Comparison of ENCODE assay signal across 18 cellular contexts in genomic region chr6:155106456-155107107, GRCh38.
DNase-seq lines count a peak whose midpoint lies in the region; ATAC-seq, FAIRE-seq and TF ChIP-seq lines count a peak whose summit lies in the region.
"Had no signal": no experiment of that assay in that cellular context is flagged by ENCODE, and none has a peak within 500 bp of the region (broad histone marks: within the 10 kb centered on the region; RNA-seq: fewer than 3 reads in every experiment).

No MANE protein-coding gene starts in this region.

- H3K4me2 ChIP-seq in K562 (ENCODE audit: insufficient read depth, low read length), result no peak overlapping the region

- no peaks in the 10 kb centered on the region for H3K79me2 ChIP-seq in K562 (ENCODE audit: control insufficient read depth, insufficient read depth, low read length)

- H3K9me3 ChIP-seq in CD4-positive, CD25-positive, alpha-beta regulatory T cell (ENCODE audit: control insufficient read depth in 2 of 2, low read length in 2 of 2), result no peaks in the 10 kb centered on the region
- H3K9me3 ChIP-seq in Panc1 (ENCODE audit: control insufficient read depth, insufficient read depth, low read depth, low read length) (no peaks in the 10 kb centered on the region), K562 (replicated peaks; ENCODE audit: control insufficient read depth, insufficient read depth, low read depth, low read length) (no peaks in the 10 kb centered on the region)

- peaks cover 0 to 21% (median 5%) of the 10 kb centered on the region in 4 donors for H3K4me1 Mint-ChIP-seq in CD4-positive, CD25-positive, alpha-beta regulatory T cell

- ATAC-seq in CD4-positive, CD25-positive, alpha-beta regulatory T cell (ENCODE audit: low read depth in 2 of 2), result no peak
- ATAC-seq in Panc1 (peak; percentile 72), K562 (no peak; the same call in 2 of the 3 replicates), HG03571 (IDR thresholded peaks at IDR 0.05; ENCODE audit: unreplicated experiment) (no peak), GM18909 (IDR thresholded peaks at IDR 0.05; ENCODE audit: poor library complexity, unreplicated experiment) (no peak)
- ATAC-seq: foreskin keratinocyte had no signal

- no peak for TF ChIP-seq POLR2A in K562 (conservative IDR thresholded peaks at IDR 0.05)

- POLR2A ChIA-PET in Panc1 (lab: Charles Lee), result no interaction called here
- POLR2A ChIA-PET in K562 (lab: Yijun Ruan, JAX), result interaction anchor here (0.6 to 1.0 kb wide), 2 partner anchors 21 to 46 kb away, joined by 3 read pairs; no protein-coding TSS in a partner anchor

- no peak for DNase-seq in CD4-positive, CD25-positive, alpha-beta regulatory T cell
- DNase-seq in Panc1 (ENCODE audit: low read depth, low spot score), result no peak
- no peak for DNase-seq in K562 (ENCODE audit: extremely low read depth in 1 of 4, low spot score in 3 of 4)
- DNase-seq in myocyte (ENCODE audit: low read depth), result peak; percentile 92
- DNase-seq in stimulated activated naive CD4-positive, alpha-beta T cell treated with Interleukin-2 at 50 U/mL for 16 hours (lab: John Stamatoyannopoulos, UW), result no peak
- no peak for DNase-seq in NCI-H446 (lab: John Stamatoyannopoulos, UW)
- DNase-seq: C1 segment of cervical spinal cord; DND-41; foreskin keratinocyte; GOT3; NCI-H524 treated with DMSO at 0.1 percent for 48 hours; stimulated activated naive CD4-positive, alpha-beta T cell; T1000 had no signal

- H2AFZ ChIP-seq in K562 (ENCODE audit: low read depth, low read length), result no peak overlapping the region

- no peaks in the 10 kb centered on the region for H3K27me3 Mint-ChIP-seq in CD4-positive, CD25-positive, alpha-beta regulatory T cell

- H3K9ac ChIP-seq in K562 (ENCODE audit: insufficient read depth in 1 of 2, low read depth in 2 of 2, low read length in 2 of 2), result no peak overlapping the region

- H3K4me1 ChIP-seq in CD4-positive, CD25-positive, alpha-beta regulatory T cell (ENCODE audit: control insufficient read depth, insufficient read depth, low read length, poor library complexity, severe bottlenecking), result no peaks in the 10 kb centered on the region
- H3K4me1 ChIP-seq in Panc1 (ENCODE audit: control insufficient read depth, insufficient read depth, low read length) (peaks cover 6% of the 10 kb centered on the region), K562 (replicated peaks in 1 of 2; ENCODE audit: control insufficient read depth in 2 of 2, insufficient read depth in 2 of 2, low read length in 2 of 2) (peaks cover 0 to 6% of the 10 kb centered on the region in 2 experiments; a peak in 3 of 5 replicates)
- H3K4me1 ChIP-seq: foreskin keratinocyte had no signal

- TF ChIP-seq CTCF in Panc1 (IDR thresholded peaks at IDR 0.05), result no peak
- no peak for TF ChIP-seq CTCF in K562 (IDR thresholded peaks at IDR 0.05 in 2 of 3, conservative IDR thresholded peaks at IDR 0.05 in 1 of 3; ENCODE audit: insufficient read depth in 2 of 3, low read depth in 1 of 3, low read length in 3 of 3)

- no peaks in the 10 kb centered on the region for H3K36me3 Mint-ChIP-seq in CD4-positive, CD25-positive, alpha-beta regulatory T cell

- no peak for TF ChIP-seq RAD21 in K562 (CRISPR knock-in tag; conservative IDR thresholded peaks at IDR 0.05 in 1 of 2, IDR thresholded peaks at IDR 0.05 in 1 of 2)

- no peak for TF ChIP-seq EP300 in K562 (IDR thresholded peaks at IDR 0.05; ENCODE audit: low read length)

- peaks cover 4% of the 10 kb centered on the region; the same call in 1 of the 2 replicates for H4K20me1 ChIP-seq in K562 (replicated peaks; ENCODE audit: control insufficient read depth, insufficient read depth, low read length)

- peak overlapping the region in 3 of 4 donors; percentile 2 to 73 (median 56) for H3K4me3 Mint-ChIP-seq in CD4-positive, CD25-positive, alpha-beta regulatory T cell

- no peak for FAIRE-seq in K562 (lab: Jason Lieb, UNC)
- FAIRE-seq: GM12892, keratinocyte had no signal

- no peak overlapping the region for H3K27ac ChIP-seq in CD4-positive, CD25-positive, alpha-beta regulatory T cell (ENCODE audit: insufficient read depth, low read length, poor library complexity, severe bottlenecking)
- H3K27ac ChIP-seq in Panc1 (ENCODE audit: low read length), result 0 out of 2 replicates have a peak overlapping the region, but pooled peaks have one; percentile 48
- H3K27ac ChIP-seq in K562 (ENCODE audit: extremely low read depth, low read depth, low read length), result no peak overlapping the region
- H3K27ac ChIP-seq: foreskin keratinocyte, RWPE1 had no signal

- BruUV-seq in Panc1 (replicated peaks; lab: Mats Ljungman, UMichigan) (no TSS peak), K562 (replicated peaks; lab: Mats Ljungman, UMichigan) (no TSS peak)

- H3K36me3 ChIP-seq in CD4-positive, CD25-positive, alpha-beta regulatory T cell (ENCODE audit: control insufficient read depth, insufficient read depth, low read length), result no peaks in the 10 kb centered on the region
- H3K36me3 ChIP-seq in Panc1 (ENCODE audit: control insufficient read depth, insufficient read depth, low read length) (no peaks in the 10 kb centered on the region), K562 (ENCODE audit: control insufficient read depth, insufficient read depth, low read length) (no peaks in the 10 kb centered on the region)

- H3K27me3 ChIP-seq in CD4-positive, CD25-positive, alpha-beta regulatory T cell (ENCODE audit: control insufficient read depth, insufficient read depth, low read length), result no peaks in the 10 kb centered on the region
- H3K27me3 ChIP-seq in Panc1 (ENCODE audit: control insufficient read depth, insufficient read depth, low read length), result no peaks in the 10 kb centered on the region
- H3K27me3 ChIP-seq in K562 (ENCODE audit: control insufficient read depth in 2 of 2, insufficient read depth in 2 of 2, low read length in 2 of 2), result peaks cover 34% of the 10 kb centered on the region in 2 experiments
- H3K27me3 ChIP-seq: foreskin keratinocyte had no signal

- CTCF ChIA-PET in Panc1 (lab: Charles Lee) (interaction anchor here (0.6 kb wide), 1 partner anchor 116 kb away, joined by 4 read pairs; no protein-coding TSS in a partner anchor), K562 (lab: Yijun Ruan, JAX; ENCODE audit: low intra/inter-chr PET ratio) (no interaction called here)

- H3K4me3 ChIP-seq in CD4-positive, CD25-positive, alpha-beta regulatory T cell (ENCODE audit: low read depth, low read length), result peak overlapping the region; percentile 21
- H3K4me3 ChIP-seq in Panc1 (ENCODE audit: low read depth in 2 of 2, low read length in 2 of 2) (no peak overlapping the region), K562 (no peak overlapping the region)

- WGBS in K562 (ENCODE audit: insufficient coverage, low coverage, missing lambda C conversion rate), result under 1% methylated on average over 8 of the region's 8 CpGs

- H3K27ac Mint-ChIP-seq in CD4-positive, CD25-positive, alpha-beta regulatory T cell, result peak overlapping the region in 1 of 3 donors; percentile 45

- H3K9me1 ChIP-seq in K562 (ENCODE audit: control insufficient read depth, insufficient read depth, low read length), result no peaks in the 10 kb centered on the region

- H3K9me3 Mint-ChIP-seq in CD4-positive, CD25-positive, alpha-beta regulatory T cell, result no peaks in the 10 kb centered on the region

- intact Hi-C loops in Panc1 (cut with micrococcal nuclease; ENCODE audit: unreplicated experiment) (no loop called here), K562 (cut with micrococcal nuclease) (no loop called here)

- in situ Hi-C loops in Panc1 (cut with HindIII; ENCODE audit: low pct_unique_long_range_greater_than_20kb, low sequenced_read_pairs) (no loop called here), K562 (cut with MboI) (no loop called here)

TF ChIP-seq in K562, 482 proteins besides CTCF, POLR2A, EP300 and RAD21:
- TF ChIP-seq EZH2 (IDR thresholded peaks at IDR 0.05; ENCODE audit: borderline replicate concordance, low read depth, low read length), result 0 out of 2 replicates have a peak, but pooled peaks have one; percentile 30
- no peak for TF ChIP-seq NR0B1 (IDR thresholded peaks at IDR 0.05; ENCODE audit: partially characterized antibody)
- TF ChIP-seq ZNF232 (CRISPR knock-in tag; IDR thresholded peaks at IDR 0.05), result no peak
